In the genomic region with DNA sequence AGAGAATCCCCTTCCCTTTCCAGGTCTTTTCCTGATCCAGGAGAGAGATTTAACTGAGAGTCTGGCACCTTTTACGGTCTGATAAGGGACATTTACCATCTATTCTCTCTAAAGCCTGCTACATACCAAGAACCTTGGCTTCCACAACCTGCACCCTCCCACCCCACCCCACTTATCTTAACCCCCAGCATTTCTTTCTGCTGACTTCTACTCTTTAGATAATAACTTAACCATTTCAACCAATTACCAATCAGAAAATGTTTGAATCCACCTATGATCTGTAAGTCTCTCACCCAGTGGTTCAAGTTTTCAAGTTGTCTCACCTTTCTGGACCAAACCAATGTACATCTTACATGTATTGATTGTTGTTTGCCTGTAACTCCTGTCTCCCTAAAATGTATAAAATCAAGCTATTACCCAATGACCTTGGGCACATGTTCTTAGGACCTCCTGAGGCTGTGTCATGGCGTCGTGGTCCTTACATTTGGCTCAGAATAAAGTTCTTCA, we compare ENCODE assay signal across 24 cellular contexts.
"Had no signal": no experiment of that assay in that cellular context is flagged by ENCODE, and none has a peak within 500 bp of the region (broad histone marks: within the 10 kb centered on the region; RNA-seq: fewer than 3 reads in every experiment).

No MANE protein-coding gene starts in this region.

- H3K36me3 ChIP-seq: gastrocnemius medialis, lower lobe of right lung, neutrophil, pancreas, right lobe of liver, stomach, thyroid gland, vagina had no signal

- ATAC-seq: effector memory CD8-positive, alpha-beta T cell; esophagus mucosa; gastrocnemius medialis; left ventricle myocardium superior; lower lobe of right lung; natural killer cell treated with Interleukin-12 subunit alpha and Interleukin-12 subunit beta and Interleukin-15 and Interleukin-18, amount 100 ng/mL, for 72 hours; pancreas; right lobe of liver; stimulated activated effector memory CD8-positive, alpha-beta T cell treated with anti-CD3 and anti-CD28 coated beads, Interleukin-12 subunit alpha, Interleukin-12 subunit beta, amount 100 ng/mL, for 72 hours had no signal

- H3K36me3 Mint-ChIP-seq: naive B cell; natural killer cell treated with Interleukin-12 subunit alpha and Interleukin-12 subunit beta and Interleukin-15 and Interleukin-18, amount 100 ng/mL, for 72 hours; stimulated activated effector memory CD8-positive, alpha-beta T cell treated with anti-CD3 and anti-CD28 coated beads, Interleukin-12 subunit alpha, Interleukin-12 subunit beta, amount 100 ng/mL, for 72 hours had no signal

- H3K9me3 ChIP-seq: gastrocnemius medialis, lower lobe of right lung, neutrophil, pancreas, right lobe of liver, stomach, thyroid gland, vagina had no signal

- H3K27me3 ChIP-seq: gastrocnemius medialis, neutrophil, pancreas, right lobe of liver, stomach, thyroid gland, vagina had no signal

- H3K27me3 Mint-ChIP-seq: effector memory CD8-positive, alpha-beta T cell; natural killer cell treated with Interleukin-12 subunit alpha and Interleukin-12 subunit beta and Interleukin-15 and Interleukin-18, amount 100 ng/mL, for 72 hours had no signal

- H3K27ac Mint-ChIP-seq: natural killer cell treated with Interleukin-12 subunit alpha and Interleukin-12 subunit beta and Interleukin-15 and Interleukin-18, amount 100 ng/mL, for 72 hours; stimulated activated effector memory CD8-positive, alpha-beta T cell treated with anti-CD3 and anti-CD28 coated beads, Interleukin-12 subunit alpha, Interleukin-12 subunit beta, amount 100 ng/mL, for 72 hours had no signal

- H3K4me3 ChIP-seq: gastrocnemius medialis, lower lobe of right lung, pancreas, right lobe of liver, stomach, thyroid gland, vagina had no signal

- H3K27ac ChIP-seq: gastrocnemius medialis, lower lobe of right lung, neutrophil, pancreas, right lobe of liver, stomach, thyroid gland, vagina had no signal

- H3K4me3 Mint-ChIP-seq: effector memory CD8-positive, alpha-beta T cell; natural killer cell treated with Interleukin-12 subunit alpha and Interleukin-12 subunit beta and Interleukin-15 and Interleukin-18, amount 100 ng/mL, for 72 hours; neural crest cell; stimulated activated effector memory CD8-positive, alpha-beta T cell treated with anti-CD3 and anti-CD28 coated beads, Interleukin-12 subunit alpha, Interleukin-12 subunit beta, amount 100 ng/mL, for 72 hours had no signal

- FAIRE-seq: keratinocyte, pancreas, small intestine had no signal

- H3K4me1 ChIP-seq: gastrocnemius medialis, lower lobe of right lung, pancreas, right lobe of liver, thyroid gland, vagina had no signal

- H3K9me3 Mint-ChIP-seq: effector memory CD8-positive, alpha-beta T cell; naive B cell; natural killer cell treated with Interleukin-12 subunit alpha and Interleukin-12 subunit beta and Interleukin-15 and Interleukin-18, amount 100 ng/mL, for 72 hours; neural crest cell; stimulated activated effector memory CD8-positive, alpha-beta T cell treated with anti-CD3 and anti-CD28 coated beads, Interleukin-12 subunit alpha, Interleukin-12 subunit beta, amount 100 ng/mL, for 72 hours had no signal

- H3K4me1 Mint-ChIP-seq: naive B cell had no signal

- DNase-seq: cortex of kidney; effector memory CD8-positive, alpha-beta T cell; foreskin fibroblast; gastrocnemius medialis; head of caudate nucleus; left ventricle myocardium superior; lower lobe of right lung; naive B cell; pancreas; right lobe of liver; small intestine; stimulated activated CD4-positive, alpha-beta T cell treated with anti-CD3 and anti-CD28 coated beads, Interleukin-15, amount 100 ng/mL, for 24 hours; stimulated activated CD4-positive, alpha-beta T cell treated with anti-CD3 and anti-CD28 coated beads, Interleukin-4, amount 100 ng/mL, for 1 hour; stimulated activated naive CD4-positive, alpha-beta T cell treated with Interleukin-2 at 50 U/mL for 16 hours; stomach; thyroid gland; trophoblast cell had no signal
